1 cellular context compared by ENCODE assay signal in genomic region chr19:30225615-30226463, GRCh38.
TF ChIP-seq lines count a peak whose summit lies in the region.

No MANE protein-coding gene starts in this region.

TF ChIP-seq in HEK293, 187 proteins besides CTCF, POLR2A, EP300 and RAD21 (continued from another document and continues in another):
- TF ChIP-seq ATF2 (tag by site-specific recombination; IDR thresholded peaks at IDR 0.05; ENCODE audit: low read depth) (no peak), IKZF3 (tag by site-specific recombination; IDR thresholded peaks at IDR 0.05) (0 out of 2 replicates have a peak, but pooled peaks have one; percentile 14), ZSCAN30 (tag by site-specific recombination; IDR thresholded peaks at IDR 0.05) (peak; percentile 49; the same call in 1 of the 2 replicates), ZNF449 (tag by site-specific recombination; IDR thresholded peaks at IDR 0.05) (no peak), PRDM6 (tag by site-specific recombination; IDR thresholded peaks at IDR 0.05) (no peak), MYNN (tag by site-specific recombination; IDR thresholded peaks at IDR 0.05; ENCODE audit: borderline replicate concordance) (peak; percentile 98), ZSCAN18 (tag by site-specific recombination; IDR thresholded peaks at IDR 0.05) (no peak), ZNF175 (tag by site-specific recombination; IDR thresholded peaks at IDR 0.05) (no peak), ZNF596 (tag by site-specific recombination; IDR thresholded peaks at IDR 0.05) (no peak; the same call in 1 of the 2 replicates), KLF8 (tag by site-specific recombination; IDR thresholded peaks at IDR 0.05) (peak; percentile 14; the same call in 1 of the 2 replicates), ZNF223 (tag by site-specific recombination; IDR thresholded peaks at IDR 0.05) (no peak), ZBTB21 (tag by site-specific recombination; IDR thresholded peaks at IDR 0.05) (no peak), ZNF510 (tag by site-specific recombination; IDR thresholded peaks at IDR 0.05; ENCODE audit: insufficient replicate concordance) (no peak), ZNF792 (tag by site-specific recombination; IDR thresholded peaks at IDR 0.05) (no peak), ZNF18 (tag by site-specific recombination; IDR thresholded peaks at IDR 0.05) (no peak), SETDB1 (IDR thresholded peaks at IDR 0.05; ENCODE audit: insufficient read length, low read length) (no peak), ZNF23 (tag by site-specific recombination; IDR thresholded peaks at IDR 0.05; ENCODE audit: borderline replicate concordance) (no peak), TRIM28 (IDR thresholded peaks at IDR 0.05; ENCODE audit: borderline replicate concordance, low read length) (no peak), PRDM4 (tag by site-specific recombination; IDR thresholded peaks at IDR 0.05) (peak; percentile 7; the same call in 1 of the 2 replicates), ZNF626 (tag by site-specific recombination; IDR thresholded peaks at IDR 0.05) (no peak), ZNF610 (tag by site-specific recombination; IDR thresholded peaks at IDR 0.05; ENCODE audit: borderline replicate concordance) (no peak), ZNF324 (tag by site-specific recombination; IDR thresholded peaks at IDR 0.05) (no peak), ZNF645 (tag by site-specific recombination; IDR thresholded peaks at IDR 0.05) (no peak), GFI1B (tag by site-specific recombination; IDR thresholded peaks at IDR 0.05) (no peak), ZBTB44 (tag by site-specific recombination; IDR thresholded peaks at IDR 0.05) (no peak), ZNF513 (tag by site-specific recombination; IDR thresholded peaks at IDR 0.05) (no peak), ZNF354C (tag by site-specific recombination; IDR thresholded peaks at IDR 0.05; ENCODE audit: borderline replicate concordance, low read depth) (no peak), ZNF501 (tag by site-specific recombination; IDR thresholded peaks at IDR 0.05) (no peak), OVOL3 (tag by site-specific recombination; IDR thresholded peaks at IDR 0.05) (peak; percentile 39; the same call in 1 of the 2 replicates), ZNF830 (tag by site-specific recombination; IDR thresholded peaks at IDR 0.05; ENCODE audit: low read depth) (no peak), ZSCAN5A (tag by site-specific recombination; IDR thresholded peaks at IDR 0.05) (no peak), ZNF664 (tag by site-specific recombination; IDR thresholded peaks at IDR 0.05) (no peak), ZNF398 (tag by site-specific recombination; IDR thresholded peaks at IDR 0.05) (no peak; the same call in 1 of the 2 replicates), ZNF148 (tag by site-specific recombination; IDR thresholded peaks at IDR 0.05; ENCODE audit: borderline replicate concordance) (no peak), ZNF660 (tag by site-specific recombination; IDR thresholded peaks at IDR 0.05) (peak; percentile 11; the same call in 1 of the 2 replicates)
